20 cellular contexts compared by ENCODE assay signal in the genomic region with DNA sequence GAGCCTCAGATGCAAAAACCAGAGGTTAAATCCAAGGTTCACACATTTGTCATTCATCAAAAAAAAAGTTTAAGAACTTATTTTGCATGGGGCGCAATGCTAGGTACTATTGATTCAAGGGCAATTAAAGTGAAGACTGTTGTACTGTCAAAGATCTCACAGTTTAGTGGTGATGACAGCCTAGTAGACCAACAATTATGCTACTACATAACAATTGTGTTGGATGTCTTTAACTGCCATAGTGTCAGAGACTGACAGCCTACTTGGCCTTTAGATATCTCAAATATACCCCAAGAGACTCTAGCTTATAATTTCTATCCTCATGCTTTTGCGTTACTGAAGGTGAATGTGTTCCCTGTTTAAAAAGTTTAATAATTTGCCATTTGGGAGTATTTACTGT.
DNase-seq lines count a peak whose midpoint lies in the region; ATAC-seq and TF ChIP-seq lines count a peak whose summit lies in the region.
"Had no signal": no experiment of that assay in that cellular context is flagged by ENCODE, and none has a peak within 500 bp of the region (broad histone marks: within the 10 kb centered on the region; RNA-seq: fewer than 3 reads in every experiment).

No MANE protein-coding gene starts in this region.

- no peak overlapping the region for H4K91ac ChIP-seq in neuronal stem cell (ENCODE audit: low read depth, low read length, poor library complexity)

- H2AFZ ChIP-seq in neuronal stem cell (ENCODE audit: low read length), result no peak overlapping the region

- H3K27ac ChIP-seq in ascending aorta (peak overlapping the region; percentile 57 to 73), urinary bladder (ENCODE audit: low read depth) (peak overlapping the region; percentile 38), neuronal stem cell (replicated peaks; ENCODE audit: low read length) (no peak overlapping the region)
- H3K27ac ChIP-seq: 22Rv1, A549, C4-2B had no signal

- no peaks in the 10 kb centered on the region for H3K27me3 Mint-ChIP-seq in nephron (ENCODE audit: low read depth)
- H3K27me3 Mint-ChIP-seq: CD4-positive, alpha-beta T cell had no signal

- H3K18ac ChIP-seq in neuronal stem cell (ENCODE audit: low read length), result no peak overlapping the region

- H2BK15ac ChIP-seq in neuronal stem cell (ENCODE audit: low read length), result no peak overlapping the region

- H3K9me3 ChIP-seq in ascending aorta, result no peaks in the 10 kb centered on the region
- peaks cover 0 to 6% of the 10 kb centered on the region in 2 donors for H3K9me3 ChIP-seq in neuronal stem cell (replicated peaks in 1 of 2; ENCODE audit: control insufficient read depth in 2 of 2, insufficient read depth in 1 of 2, low read depth in 1 of 2, low read length in 2 of 2)
- H3K9me3 ChIP-seq: A549 had no signal

- no peak overlapping the region for H2BK120ac ChIP-seq in neuronal stem cell (ENCODE audit: low read depth, low read length)

- no peak overlapping the region for H3K23ac ChIP-seq in neuronal stem cell (ENCODE audit: low read depth, low read length, poor library complexity)

- intact Hi-C loops in Right ventricle myocardium inferior (cut with DNase I) (loop anchor here (5.0 kb wide), 1 partner anchor 50 kb away; no protein-coding TSS in a partner anchor), left cardiac atrium (cut with DNase I) (no loop called here), ascending aorta (cut with DNase I) (no loop called here)

- no peak overlapping the region for H2AK5ac ChIP-seq in neuronal stem cell (ENCODE audit: low read depth, low read length)

- H3K4ac ChIP-seq in neuronal stem cell (ENCODE audit: low read length), result no peak overlapping the region

- no peaks in the 10 kb centered on the region for H3K36me3 Mint-ChIP-seq in nephron (ENCODE audit: low read depth)

- no peak overlapping the region for H3K9ac ChIP-seq in neuronal stem cell (ENCODE audit: low read depth, low read length, poor library complexity)

- peak overlapping the region in 2 of 3 experiments; percentile 96 for H3K27ac Mint-ChIP-seq in nephron
- H3K27ac Mint-ChIP-seq: CD4-positive, alpha-beta T cell; HFFc6 had no signal

- DNase-seq in Right ventricle myocardium inferior (ENCODE audit: missing footprints), result no peak
- DNase-seq in left cardiac atrium, result no peak
- DNase-seq in ascending aorta (ENCODE audit: low spot score in 2 of 2), result no peak
- no peak for DNase-seq in activated CD8-positive, alpha-beta memory T cell treated with anti-CD3 and anti-CD28 coated beads for 24 hours
- DNase-seq in COR-L47 (lab: John Stamatoyannopoulos, UW), result no peak
- no peak for DNase-seq in neuronal stem cell (ENCODE audit: low spot score)
- DNase-seq: AML-193; CD4-positive, alpha-beta T cell; DMS153; DMS79; GDM1; GOT3; H7; HFFc6 had no signal

- TF ChIP-seq CTCF in ascending aorta (IDR thresholded peaks at IDR 0.05), result no peak
- no peak for TF ChIP-seq CTCF in nephron (IDR thresholded peaks at IDR 0.05; ENCODE audit: unreplicated experiment in 3 of 3)

- no peaks in the 10 kb centered on the region for H3K36me3 ChIP-seq in ascending aorta
- H3K36me3 ChIP-seq in urinary bladder (ENCODE audit: insufficient read depth), result peaks cover 2% of the 10 kb centered on the region
- H3K36me3 ChIP-seq in neuronal stem cell (replicated peaks in 1 of 2; ENCODE audit: control insufficient read depth in 2 of 2, insufficient read depth in 2 of 2, low read length in 2 of 2), result no peaks in the 10 kb centered on the region

- WGBS in urinary bladder, result 74% methylated on average over 2 of the region's 2 CpGs
- no CpG with 5 or more reads among the region's 2 CpGs for WGBS in neuronal stem cell (ENCODE audit: extremely low coverage in 2 of 2, insufficient read length in 2 of 2, insufficient replicate concordance in 1 of 2), 2 donors

- no peak overlapping the region for H4K8ac ChIP-seq in neuronal stem cell (ENCODE audit: low read depth, low read length)

- no peak overlapping the region for H3K4me2 ChIP-seq in neuronal stem cell (ENCODE audit: insufficient read depth, low read length, poor library complexity, severe bottlenecking)
- H3K4me2 ChIP-seq: A549 had no signal

- ATAC-seq in Right ventricle myocardium inferior (peak; percentile 36), left cardiac atrium (no peak)
- ATAC-seq: A549, HCT116 had no signal

- peaks cover 4 to 27% of the 10 kb centered on the region in 2 donors for H3K4me1 ChIP-seq in ascending aorta
- no peaks in the 10 kb centered on the region for H3K4me1 ChIP-seq in urinary bladder (ENCODE audit: insufficient read depth)
- peaks cover 0 to 4% of the 10 kb centered on the region in 2 donors for H3K4me1 ChIP-seq in neuronal stem cell (ENCODE audit: control insufficient read depth in 2 of 2, insufficient read depth in 1 of 2, low read depth in 1 of 2, low read length in 2 of 2)

- no peak overlapping the region for H3K4me3 Mint-ChIP-seq in nephron
- H3K4me3 Mint-ChIP-seq: CD4-positive, alpha-beta T cell; HFFc6 had no signal

- H3K4me1 Mint-ChIP-seq in nephron, result peaks cover 36% of the 10 kb centered on the region

- no peak overlapping the region for H2BK12ac ChIP-seq in neuronal stem cell (ENCODE audit: low read length)

- no peak overlapping the region for H3K14ac ChIP-seq in neuronal stem cell (ENCODE audit: low read length)

- peaks cover 4% of the 10 kb centered on the region for H3K9me3 Mint-ChIP-seq in nephron
- H3K9me3 Mint-ChIP-seq: CD4-positive, alpha-beta T cell; HFFc6 had no signal

- no peak overlapping the region for H2BK5ac ChIP-seq in neuronal stem cell (ENCODE audit: low read length)

- no peak overlapping the region for H3K4me3 ChIP-seq in ascending aorta
- H3K4me3 ChIP-seq in urinary bladder (ENCODE audit: low read depth, low read length), result no peak overlapping the region
- no peak overlapping the region for H3K4me3 ChIP-seq in neuronal stem cell (ENCODE audit: low read length in 2 of 2)
- H3K4me3 ChIP-seq: A549 had no signal

- no peaks in the 10 kb centered on the region for H3K79me1 ChIP-seq in neuronal stem cell (ENCODE audit: low read depth, low read length)

- H3K27me3 ChIP-seq in ascending aorta (no peaks in the 10 kb centered on the region), neuronal stem cell (ENCODE audit: control insufficient read depth in 3 of 3, insufficient read depth in 3 of 3, low read depth in 1 of 3, low read length in 3 of 3) (no peaks in the 10 kb centered on the region)
